ENCODE assay signal across 11 cellular contexts in genomic region chr15:32716960-32717289, GRCh38. TPM values are rescaled to one million over a fixed set of nuclear protein-coding genes. Genes with fewer than 3 reads are reported as not detected.
DNase-seq lines count a peak whose midpoint lies in the region; ATAC-seq and TF ChIP-seq lines count a peak whose summit lies in the region.
"Had no signal": no experiment of that assay in that cellular context is flagged by ENCODE, and none has a peak within 500 bp of the region (broad histone marks: within the 10 kb centered on the region; RNA-seq: fewer than 3 reads in every experiment).

No MANE protein-coding gene starts in this region.

- H3K27me3 ChIP-seq in iPS DF 6.9 (ENCODE audit: control insufficient read depth, insufficient read depth, low read length) (peaks cover 41% of the 10 kb centered on the region), skeletal muscle satellite cell (ENCODE audit: control insufficient read depth, insufficient read depth, low read length) (no peaks in the 10 kb centered on the region)

- no peak for ATAC-seq in HG03039 (IDR thresholded peaks at IDR 0.05; ENCODE audit: unreplicated experiment)
- ATAC-seq: activated CD4-positive, CD25-positive, alpha-beta regulatory T cell treated with anti-CD3 and anti-CD28 coated beads, Interleukin-2, amount 50 U/mL, for 24 hours; K562 had no signal

- H3K27me3 Mint-ChIP-seq in T-helper 2 cell treated with Interferon-gamma antibody and Interleukin-4, amounts not matched to agents 5 μg/mL and 100 μg/mL, for 36 hours (ENCODE audit: low read depth), result peaks cover 82% of the 10 kb centered on the region

- DNase-seq in GM13977 (ENCODE audit: low spot score), result peak; percentile 57
- DNase-seq in T-helper 2 cell treated with Interferon-gamma antibody and Interleukin-4, amounts not matched to agents 5 μg/mL and 100 μg/mL, for 36 hours (ENCODE audit: low spot score), result no peak
- DNase-seq in iPS DF 6.9 (ENCODE audit: low read depth, low spot score), result no peak
- no peak for DNase-seq in GM03348 (ENCODE audit: low spot score)
- no peak for DNase-seq in NCI-H1092 (lab: John Stamatoyannopoulos, UW)
- DNase-seq: cerebellar nuclear complex had no signal

- no peaks in the 10 kb centered on the region for H3K36me3 Mint-ChIP-seq in T-helper 2 cell treated with Interferon-gamma antibody and Interleukin-4, amounts not matched to agents 5 μg/mL and 100 μg/mL, for 36 hours (ENCODE audit: low read depth)

- in situ Hi-C loops in GM13977 (cut with MboI; ENCODE audit: low pct_unique_long_range_greater_than_20kb, low sequenced_read_pairs, unreplicated experiment), result no loop called here

- no CpG with 5 or more reads among the region's 11 CpGs for WGBS in iPS DF 6.9 (ENCODE audit: insufficient coverage, insufficient read length)

- no peaks in the 10 kb centered on the region for H3K9me3 Mint-ChIP-seq in T-helper 2 cell treated with Interferon-gamma antibody and Interleukin-4, amounts not matched to agents 5 μg/mL and 100 μg/mL, for 36 hours

- H3K4me1 Mint-ChIP-seq in T-helper 2 cell treated with Interferon-gamma antibody and Interleukin-4, amounts not matched to agents 5 μg/mL and 100 μg/mL, for 36 hours (ENCODE audit: low read depth), result peaks cover 10% of the 10 kb centered on the region

- H3K27ac Mint-ChIP-seq in T-helper 2 cell treated with Interferon-gamma antibody and Interleukin-4, amounts not matched to agents 5 μg/mL and 100 μg/mL, for 36 hours, result no peak overlapping the region

- peak overlapping the region; percentile 11 for H3K4me3 Mint-ChIP-seq in T-helper 2 cell treated with Interferon-gamma antibody and Interleukin-4, amounts not matched to agents 5 μg/mL and 100 μg/mL, for 36 hours

- TF ChIP-seq CTCF in GM13977 (IDR thresholded peaks at IDR 0.05; ENCODE audit: extremely low read depth, insufficient read depth, missing control alignments), result no peak

- no peaks in the 10 kb centered on the region for H3K9me3 ChIP-seq in iPS DF 6.9 (ENCODE audit: control insufficient read depth, insufficient read depth, low read length)
- H3K9me3 ChIP-seq in skeletal muscle satellite cell (replicated peaks; ENCODE audit: low read length), result no peaks in the 10 kb centered on the region
- H3K9me3 ChIP-seq: neutrophil had no signal

- H3K4me2 ChIP-seq in skeletal muscle satellite cell (ENCODE audit: low read length), result peak overlapping the region; percentile 93

- peaks cover 5% of the 10 kb centered on the region; the same call in 1 of the 2 replicates for H3K4me1 ChIP-seq in iPS DF 6.9 (ENCODE audit: control insufficient read depth, insufficient read depth, low read length)
- peaks cover 38% of the 10 kb centered on the region for H3K4me1 ChIP-seq in skeletal muscle satellite cell (ENCODE audit: control insufficient read depth, insufficient read depth, low read length)

- peak overlapping the region; percentile 27; the same call in 1 of the 2 replicates for H3K4me3 ChIP-seq in iPS DF 6.9 (ENCODE audit: low read length)
- H3K4me3 ChIP-seq in skeletal muscle satellite cell (ENCODE audit: low read length), result peak overlapping the region; percentile 88
- H3K4me3 ChIP-seq: K562 had no signal

- no peak overlapping the region for H3K27ac ChIP-seq in iPS DF 6.9 (ENCODE audit: low read length)
- H3K27ac ChIP-seq: neutrophil had no signal

- peak overlapping the region; percentile 97 for H3K9ac ChIP-seq in skeletal muscle satellite cell (ENCODE audit: low read depth, low read length)

- H3K36me3 ChIP-seq in iPS DF 6.9 (ENCODE audit: control insufficient read depth, insufficient read depth, low read length) (no peaks in the 10 kb centered on the region), skeletal muscle satellite cell (ENCODE audit: insufficient read depth, low read length) (peaks cover 15% of the 10 kb centered on the region)
- H3K36me3 ChIP-seq: neutrophil had no signal

RNA-seq across cellular contexts. Expression of gene GREM1, which starts 0.9 kb away (rescaled TPM):
- 3.0 and 4.4 TPM in 2 replicates for total RNA-seq in skeletal muscle satellite cell (2012; rRNA removed)
